7 cellular contexts compared by ENCODE assay signal in the genomic region with DNA sequence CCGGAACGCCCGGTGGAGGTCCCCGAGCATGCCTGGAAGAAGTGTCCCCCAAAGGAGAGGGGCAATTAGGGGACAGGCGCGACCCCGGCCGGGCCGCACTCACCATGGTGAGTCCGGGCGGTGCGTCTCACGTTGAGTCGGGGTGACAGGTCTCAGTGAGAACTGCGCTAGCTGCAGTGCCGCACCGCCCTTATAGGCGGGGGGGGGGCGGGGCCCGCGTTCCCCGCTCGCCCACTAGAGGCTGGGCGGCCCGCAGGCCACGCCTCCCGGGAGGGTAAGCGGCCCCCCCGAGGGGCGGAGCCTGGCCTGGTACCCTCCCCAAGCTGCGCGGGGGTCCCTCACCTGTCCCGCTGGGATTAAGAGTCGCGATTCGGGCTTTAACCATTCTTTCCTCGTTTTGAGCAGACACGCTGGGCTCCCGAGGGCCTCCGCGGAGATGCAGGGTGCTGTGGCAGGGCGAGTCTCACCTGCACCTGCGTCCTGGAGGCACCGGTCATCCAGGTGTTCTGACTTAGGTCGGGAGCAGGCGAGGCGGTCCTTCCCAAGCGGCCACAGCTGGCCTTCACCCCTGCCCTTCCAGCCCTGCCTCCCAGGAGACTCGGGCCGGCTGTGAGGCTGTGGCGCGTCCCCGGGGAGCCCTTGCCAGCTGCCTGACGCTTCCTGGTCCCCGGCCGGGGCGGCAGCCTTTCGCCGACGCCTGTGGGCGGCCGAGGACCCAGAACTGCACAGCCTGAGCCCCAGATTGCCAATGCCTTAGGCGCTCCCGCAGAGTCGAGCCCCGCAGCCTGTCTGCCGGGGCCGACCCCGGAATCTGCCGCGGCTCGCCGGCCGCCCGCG. TPM values are rescaled to one million over a fixed set of nuclear protein-coding genes. Genes with fewer than 3 reads are reported as not detected.
DNase-seq lines count a peak whose midpoint lies in the region; ATAC-seq, FAIRE-seq and TF ChIP-seq lines count a peak whose summit lies in the region.

TUBA4A (minus strand) TSS at position 166 of the 837 bp plus-strand sequence; CDS start at position 106, 60 bp downstream.

- H3K27ac ChIP-seq in VCaP (peak within 1 kb of the TSS; percentile 99), small intestine (ENCODE audit: low read depth in 1 of 2, low read length in 1 of 2) (peak within 1 kb of the TSS; percentile 62 to 94)

- H3K9me3 Mint-ChIP-seq in MCF 10A (ENCODE audit: unreplicated experiment): no peaks in the 10 kb centered on the region

- intact Hi-C loops in MCF 10A (cut with micrococcal nuclease): loop anchor here (1.0 to 2.0 kb wide), 4 partner anchors 20 to 77 kb away; partner anchors contain the start of genes ABCB6, CNPPD1 and DNAJB2

- CTCF ChIA-PET in MCF 10A (lab: Yijun Ruan, JAX): interaction anchor here (0.6 to 10.3 kb wide), 7 partner anchors 12 to 280 kb away, joined by 3 to 123 read pairs (median 8); no protein-coding TSS in a partner anchor

- peak within 1 kb of the TSS; percentile 73 to 77 for H3K4me3 ChIP-seq in small intestine (ENCODE audit: low read depth in 1 of 2, low read length in 2 of 2)

- no peaks in the 10 kb centered on the region for H3K27me3 Mint-ChIP-seq in MCF 10A (ENCODE audit: insufficient read depth, unreplicated experiment)

- DNase-seq in NCI-H2171 (lab: John Stamatoyannopoulos, UW) (peak; percentile 84), MCF 10A (ENCODE audit: unreplicated experiment) (peak; percentile 84), iPS-NIHi7 (ENCODE audit: extremely low spot score) (peak; percentile 96), small intestine (peak; percentile 90)

- TF ChIP-seq CTCF in VCaP (conservative IDR thresholded peaks at IDR 0.05): no peak
- TF ChIP-seq CTCF in MCF 10A (IDR thresholded peaks at IDR 0.05; ENCODE audit: unreplicated experiment): no peak

- 0% methylated on average over 45 to 76 of the region's 76 CpGs for WGBS in small intestine, 3 donors

- H3K9me3 ChIP-seq in small intestine (ENCODE audit: control insufficient read depth, low read depth): no peaks in the 10 kb centered on the region

- POLR2A ChIA-PET in MCF 10A (lab: Yijun Ruan, JAX): interaction anchor here (0.6 to 14.1 kb wide), 17 partner anchors 9 to 344 kb away, joined by 3 to 401 read pairs (median 9); partner anchors contain the start of genes ABCB6, ANKZF1, ATG9A and CNPPD1

- no peaks in the 10 kb centered on the region for H3K27me3 ChIP-seq in small intestine (ENCODE audit: control insufficient read depth in 2 of 2, insufficient read depth in 2 of 2, low read length in 2 of 2)

- FAIRE-seq in small intestine (lab: Jason Lieb, UNC): no peak

- peaks cover 0 to 2% of the 10 kb centered on the region in 2 donors for H3K36me3 ChIP-seq in small intestine (ENCODE audit: control insufficient read depth in 2 of 2, insufficient read depth in 2 of 2, low read length in 2 of 2)

- peaks cover 2 to 8% of the 10 kb centered on the region in 2 donors for H3K4me1 ChIP-seq in small intestine (ENCODE audit: control insufficient read depth in 2 of 2, insufficient read depth in 1 of 2, low read depth in 1 of 2, low read length in 1 of 2)

- peak within 1 kb of the TSS; percentile 51 for H3K27ac Mint-ChIP-seq in MCF 10A (ENCODE audit: low read depth, unreplicated experiment)

- no TSS peak for BruUV-seq in MCF 10A (replicated peaks; lab: Mats Ljungman, UMichigan)

- peaks cover 37% of the 10 kb centered on the region for H3K36me3 Mint-ChIP-seq in MCF 10A (ENCODE audit: insufficient read depth, unreplicated experiment)

- ATAC-seq in GM18519 (IDR thresholded peaks at IDR 0.05; ENCODE audit: low FRiP score, unreplicated experiment) (peak; percentile 50), HG02938 (IDR thresholded peaks at IDR 0.05; ENCODE audit: unreplicated experiment) (peak; percentile 46)

- peaks cover 35% of the 10 kb centered on the region for H3K4me1 Mint-ChIP-seq in MCF 10A (ENCODE audit: insufficient read depth, unreplicated experiment)

- H3K4me3 Mint-ChIP-seq in MCF 10A (ENCODE audit: unreplicated experiment): peak within 1 kb of the TSS; percentile 91

RNA-seq across cellular contexts. Expression of gene TUBA4A, which starts in this region (rescaled TPM):
- 37.2 and 80.5 TPM in 2 replicates for total RNA-seq in MCF 10A (2022)
- polyA plus RNA-seq in small intestine: 10 to 100 TPM; 42.2 to 62.0 (median 57.5) TPM

Comparison
In these comparisons a context has a peak if more than half of its experiments do, and no peak if none do; other contexts are left out.
1. Peak in every context shown above with its lines: DNase-seq, ATAC-seq, H3K4me3 ChIP-seq and H3K27ac ChIP-seq.